Comparison of ENCODE assay signal across 32 cellular contexts in genomic region chr7:29447828-29448227, GRCh38.
"Had no signal": no experiment of that assay in that cellular context is flagged by ENCODE, and none has a peak within 500 bp of the region (broad histone marks: within the 10 kb centered on the region; RNA-seq: fewer than 3 reads in every experiment).

No MANE protein-coding gene starts in this region.

- DNase-seq: dorsolateral prefrontal cortex; effector CD4-positive, alpha-beta T cell; endodermal cell; erythroblast; foreskin keratinocyte; glutamatergic neuron; heart right ventricle; hypothalamus; immature natural killer cell; islet precursor cell; kidney glomerular epithelial cell; left colon; left ventricle myocardium superior; mesenchymal stem cell; naive thymus-derived CD4-positive, alpha-beta T cell; sigmoid colon; stimulated activated CD4-positive, alpha-beta T cell treated with anti-CD3 and anti-CD28 coated beads, Interleukin-2, amount 100 ng/mL, for 24 hours; stimulated activated CD4-positive, alpha-beta T cell treated with anti-CD3 and anti-CD28 coated beads, Interleukin-4, amount 100 ng/mL, for 24 hours; stimulated activated naive CD4-positive, alpha-beta T cell treated with Interleukin-2 at 50 U/mL for 16 hours; stomach; testis; tibial artery had no signal

- H3K27ac ChIP-seq: dorsolateral prefrontal cortex, foreskin keratinocyte, gastroesophageal sphincter, heart right ventricle, neural progenitor cell, parathyroid adenoma, sigmoid colon, stomach, tibial artery had no signal

- H3K79me2 ChIP-seq: parathyroid adenoma had no signal

- H3K4me2 ChIP-seq: neural progenitor cell had no signal

- H3K4me1 Mint-ChIP-seq: immature natural killer cell; mesothelial cell of epicardium; naive thymus-derived CD4-positive, alpha-beta T cell; stimulated activated effector memory CD8-positive, alpha-beta T cell treated with anti-CD3 and anti-CD28 coated beads, Interleukin-12 subunit alpha, Interleukin-12 subunit beta, amount 100 ng/mL, for 72 hours had no signal

- H3K9me3 Mint-ChIP-seq: endodermal cell; immature natural killer cell; mesothelial cell of epicardium; naive thymus-derived CD4-positive, alpha-beta T cell; nephron; neural progenitor cell; stimulated activated effector memory CD8-positive, alpha-beta T cell treated with anti-CD3 and anti-CD28 coated beads, Interleukin-12 subunit alpha, Interleukin-12 subunit beta, amount 100 ng/mL, for 72 hours; type B pancreatic cell had no signal

- H3K36me3 ChIP-seq: gastroesophageal sphincter, neural progenitor cell, sigmoid colon, stomach, tibial artery had no signal

- H3K9ac ChIP-seq: neural progenitor cell, parathyroid adenoma had no signal

- H3K4me3 Mint-ChIP-seq: endodermal cell; immature natural killer cell; mesothelial cell of epicardium; naive thymus-derived CD4-positive, alpha-beta T cell; nephron; neural progenitor cell; stimulated activated effector memory CD8-positive, alpha-beta T cell treated with anti-CD3 and anti-CD28 coated beads, Interleukin-12 subunit alpha, Interleukin-12 subunit beta, amount 100 ng/mL, for 72 hours; type B pancreatic cell had no signal

- FAIRE-seq: colon had no signal

- ATAC-seq: foreskin keratinocyte; gastroesophageal sphincter; heart right ventricle; left colon; left ventricle myocardium superior; naive thymus-derived CD4-positive, alpha-beta T cell; stimulated activated effector memory CD8-positive, alpha-beta T cell treated with anti-CD3 and anti-CD28 coated beads, Interleukin-12 subunit alpha, Interleukin-12 subunit beta, amount 100 ng/mL, for 72 hours had no signal

- H3K27ac Mint-ChIP-seq: endodermal cell; immature natural killer cell; mesothelial cell of epicardium; naive thymus-derived CD4-positive, alpha-beta T cell; nephron; neural progenitor cell; progenitor cell of endocrine pancreas; stimulated activated effector memory CD8-positive, alpha-beta T cell treated with anti-CD3 and anti-CD28 coated beads, Interleukin-12 subunit alpha, Interleukin-12 subunit beta, amount 100 ng/mL, for 72 hours; type B pancreatic cell had no signal

- H3K4me1 ChIP-seq: gastroesophageal sphincter, neural progenitor cell, parathyroid adenoma, sigmoid colon, stomach, testis, tibial artery had no signal

- H2AFZ ChIP-seq: neural progenitor cell, parathyroid adenoma had no signal

- H3K27me3 Mint-ChIP-seq: progenitor cell of endocrine pancreas, type B pancreatic cell had no signal

- H3K27me3 ChIP-seq: dorsolateral prefrontal cortex, foreskin keratinocyte, gastroesophageal sphincter, heart right ventricle, sigmoid colon, stomach, testis, tibial artery had no signal

- H3K9me3 ChIP-seq: gastroesophageal sphincter, heart right ventricle, sigmoid colon, stomach, testis, tibial artery had no signal

- H3K36me3 Mint-ChIP-seq: mesothelial cell of epicardium; naive thymus-derived CD4-positive, alpha-beta T cell; neural progenitor cell; stimulated activated effector memory CD8-positive, alpha-beta T cell treated with anti-CD3 and anti-CD28 coated beads, Interleukin-12 subunit alpha, Interleukin-12 subunit beta, amount 100 ng/mL, for 72 hours; type B pancreatic cell had no signal

- H3K4me3 ChIP-seq: dorsolateral prefrontal cortex, gastroesophageal sphincter, heart right ventricle, lung, neural progenitor cell, sigmoid colon, stomach, testis, tibial artery had no signal
